In the genomic region with DNA sequence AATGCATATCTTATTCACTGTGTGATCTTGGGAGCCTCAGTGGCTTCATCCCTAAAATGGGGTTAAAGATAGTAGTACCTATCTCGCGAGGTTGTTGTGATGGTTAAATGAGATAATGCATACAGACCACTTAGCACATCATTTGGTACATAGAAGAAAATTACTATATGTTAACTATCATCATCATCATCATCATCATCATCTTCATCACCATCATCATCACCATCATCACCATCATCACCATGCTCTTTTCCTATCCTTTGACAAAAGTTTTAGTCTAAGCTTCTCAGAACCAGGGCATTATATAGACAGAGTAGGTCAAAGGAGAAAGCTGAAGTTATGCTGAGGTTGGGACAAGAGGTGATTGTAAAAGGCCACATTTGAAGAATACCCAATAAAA, we compare ENCODE assay signal across 29 cellular contexts.
"Had no signal": no experiment of that assay in that cellular context is flagged by ENCODE, and none has a peak within 500 bp of the region (broad histone marks: within the 10 kb centered on the region; RNA-seq: fewer than 3 reads in every experiment).

No MANE protein-coding gene starts in this region.

- DNase-seq: activated CD4-positive, alpha-beta T cell treated with anti-CD3 and anti-CD28 coated beads for 1 hour; activated CD4-positive, alpha-beta T cell treated with anti-CD3 and anti-CD28 coated beads for 4 hours; activated CD4-positive, alpha-beta T cell treated with anti-CD3 and anti-CD28 coated beads, Interleukin-2, amount 10 ng/mL, durations not matched to agents 7 days and 5 days; activated CD4-positive, alpha-beta T cell treated with anti-CD3 and anti-CD28 coated beads, Interleukin-2, amount 50 U/mL, for 4 hours; activated CD8-positive, alpha-beta memory T cell treated with anti-CD3 and anti-CD28 coated beads for 24 hours; activated CD8-positive, alpha-beta T cell treated with anti-CD3 and anti-CD28 coated beads for 36 hours; activated effector memory CD4-positive, alpha-beta T cell treated with Interleukin-2 at 50 U/mL for 16 hours; activated naive CD4-positive, alpha-beta T cell treated with anti-CD3 and anti-CD28 coated beads for 36 hours; activated naive CD8-positive, alpha-beta T cell treated with anti-CD3 and anti-CD28 coated beads for 36 hours; activated naive CD8-positive, alpha-beta T cell treated with anti-CD3 and anti-CD28 coated beads, Interleukin-2, amount 50 U/mL, for 24 hours; activated T-cell treated with anti-CD3 and anti-CD28 coated beads, Interleukin-2, amount 50 U/mL, for 4 hours; adrenal gland; amygdala; aorta; body of pancreas; caudate nucleus; colonic mucosa; effector CD8-positive, alpha-beta T cell; esophagus squamous epithelium; foreskin melanocyte; heart right ventricle; T-helper 1 cell; T-helper 17 cell had no signal

- H3K36me3 Mint-ChIP-seq: activated naive CD4-positive, alpha-beta T cell treated with anti-CD3 and anti-CD28 coated beads, Interleukin-2, amount 50 U/mL, for 24 hours; activated naive CD8-positive, alpha-beta T cell treated with anti-CD3 and anti-CD28 coated beads for 36 hours had no signal

- H3K4me3 Mint-ChIP-seq: activated CD4-positive, alpha-beta T cell treated with anti-CD3 and anti-CD28 coated beads, Interleukin-2, amount 10 ng/mL, durations not matched to agents 7 days and 5 days; activated CD8-positive, alpha-beta T cell treated with anti-CD3 and anti-CD28 coated beads for 36 hours; activated naive CD4-positive, alpha-beta T cell treated with anti-CD3 and anti-CD28 coated beads for 36 hours; activated naive CD4-positive, alpha-beta T cell treated with anti-CD3 and anti-CD28 coated beads, Interleukin-2, amount 50 U/mL, for 24 hours; activated naive CD8-positive, alpha-beta T cell treated with anti-CD3 and anti-CD28 coated beads for 36 hours; activated naive CD8-positive, alpha-beta T cell treated with anti-CD3 and anti-CD28 coated beads, Interleukin-2, amount 50 U/mL, for 24 hours; activated T-cell treated with anti-CD3 and anti-CD28 coated beads, Interleukin-2, amount 50 U/mL, for 4 hours; activated T-helper 17 cell treated with anti-CD3 and anti-CD28 coated beads, Interleukin-2, amount 50 U/mL, for 72 hours; T-helper 17 cell had no signal

- H3K27ac ChIP-seq: adrenal gland, body of pancreas, colonic mucosa, epithelial cell of prostate, esophagus squamous epithelium, gastroesophageal sphincter, heart right ventricle had no signal

- H3K4me3 ChIP-seq: adrenal gland, body of pancreas, colonic mucosa, esophagus squamous epithelium, gastroesophageal sphincter, heart right ventricle had no signal

- H3K4me1 Mint-ChIP-seq: activated CD4-positive, alpha-beta T cell treated with anti-CD3 and anti-CD28 coated beads, Interleukin-2, amount 10 ng/mL, durations not matched to agents 7 days and 5 days; activated naive CD4-positive, alpha-beta T cell treated with anti-CD3 and anti-CD28 coated beads, Interleukin-2, amount 50 U/mL, for 24 hours; activated naive CD8-positive, alpha-beta T cell treated with anti-CD3 and anti-CD28 coated beads, Interleukin-2, amount 50 U/mL, for 24 hours; activated T-helper 17 cell treated with anti-CD3 and anti-CD28 coated beads, Interleukin-2, amount 50 U/mL, for 72 hours; T-helper 17 cell had no signal

- H3K27me3 Mint-ChIP-seq: activated CD8-positive, alpha-beta T cell treated with anti-CD3 and anti-CD28 coated beads for 36 hours; activated naive CD4-positive, alpha-beta T cell treated with anti-CD3 and anti-CD28 coated beads, Interleukin-2, amount 50 U/mL, for 24 hours; activated naive CD8-positive, alpha-beta T cell treated with anti-CD3 and anti-CD28 coated beads for 36 hours; activated naive CD8-positive, alpha-beta T cell treated with anti-CD3 and anti-CD28 coated beads, Interleukin-2, amount 50 U/mL, for 24 hours; activated T-helper 17 cell treated with anti-CD3 and anti-CD28 coated beads, Interleukin-2, amount 50 U/mL, for 72 hours; T-helper 17 cell had no signal

- H3K27ac Mint-ChIP-seq: activated CD4-positive, alpha-beta T cell treated with anti-CD3 and anti-CD28 coated beads, Interleukin-2, amount 10 ng/mL, durations not matched to agents 7 days and 5 days; activated CD8-positive, alpha-beta T cell treated with anti-CD3 and anti-CD28 coated beads for 36 hours; activated naive CD4-positive, alpha-beta T cell treated with anti-CD3 and anti-CD28 coated beads for 36 hours; activated naive CD4-positive, alpha-beta T cell treated with anti-CD3 and anti-CD28 coated beads, Interleukin-2, amount 50 U/mL, for 24 hours; activated naive CD8-positive, alpha-beta T cell treated with anti-CD3 and anti-CD28 coated beads for 36 hours; activated naive CD8-positive, alpha-beta T cell treated with anti-CD3 and anti-CD28 coated beads, Interleukin-2, amount 50 U/mL, for 24 hours; activated T-helper 17 cell treated with anti-CD3 and anti-CD28 coated beads, Interleukin-2, amount 50 U/mL, for 72 hours; T-helper 17 cell had no signal

- H3K9me3 Mint-ChIP-seq: activated CD4-positive, alpha-beta T cell treated with anti-CD3 and anti-CD28 coated beads, Interleukin-2, amount 10 ng/mL, durations not matched to agents 7 days and 5 days; activated CD8-positive, alpha-beta T cell treated with anti-CD3 and anti-CD28 coated beads for 36 hours; activated naive CD4-positive, alpha-beta T cell treated with anti-CD3 and anti-CD28 coated beads for 36 hours; activated naive CD4-positive, alpha-beta T cell treated with anti-CD3 and anti-CD28 coated beads, Interleukin-2, amount 50 U/mL, for 24 hours; activated naive CD8-positive, alpha-beta T cell treated with anti-CD3 and anti-CD28 coated beads for 36 hours; activated naive CD8-positive, alpha-beta T cell treated with anti-CD3 and anti-CD28 coated beads, Interleukin-2, amount 50 U/mL, for 24 hours; activated T-cell treated with anti-CD3 and anti-CD28 coated beads, Interleukin-2, amount 50 U/mL, for 4 hours; activated T-helper 17 cell treated with anti-CD3 and anti-CD28 coated beads, Interleukin-2, amount 50 U/mL, for 72 hours had no signal

- H3K4me1 ChIP-seq: adrenal gland, body of pancreas, colonic mucosa, esophagus squamous epithelium, gastroesophageal sphincter, heart right ventricle had no signal

- H3K27me3 ChIP-seq: body of pancreas, colonic mucosa, esophagus squamous epithelium, gastroesophageal sphincter had no signal

- FAIRE-seq: endometrium, endothelial cell of umbilical vein had no signal

- H3K9me3 ChIP-seq: adrenal gland, body of pancreas, colonic mucosa, esophagus squamous epithelium, gastroesophageal sphincter, heart right ventricle had no signal

- H3K36me3 ChIP-seq: adrenal gland, colonic mucosa, esophagus squamous epithelium, gastroesophageal sphincter, heart right ventricle had no signal

- ATAC-seq: activated CD8-positive, alpha-beta T cell treated with anti-CD3 and anti-CD28 coated beads for 36 hours; activated naive CD8-positive, alpha-beta T cell treated with anti-CD3 and anti-CD28 coated beads, Interleukin-2, amount 50 U/mL, for 24 hours; activated T-cell treated with anti-CD3 and anti-CD28 coated beads, Interleukin-2, amount 50 U/mL, for 4 hours; activated T-helper 17 cell treated with anti-CD3 and anti-CD28 coated beads, Interleukin-2, amount 50 U/mL, for 72 hours; body of pancreas; gastroesophageal sphincter; heart right ventricle; T-helper 17 cell had no signal
